In genomic region chr3:5756443-5756842, GRCh38 we compare ENCODE assay signal across 17 cellular contexts.
"Had no signal": no experiment of that assay in that cellular context is flagged by ENCODE, and none has a peak within 500 bp of the region (broad histone marks: within the 10 kb centered on the region; RNA-seq: fewer than 3 reads in every experiment).

No MANE protein-coding gene starts in this region.

- H3K9me3 ChIP-seq: right atrium auricular region, sigmoid colon, stomach, thyroid gland had no signal

- H3K4me3 ChIP-seq: coronary artery, right atrium auricular region, sigmoid colon, skin epidermis, stomach, thyroid gland had no signal

- DNase-seq: effector CD4-positive, alpha-beta T cell; endodermal cell; erythroblast; foreskin keratinocyte; mammary epithelial cell; sigmoid colon; stimulated activated CD4-positive, alpha-beta T cell treated with anti-CD3 and anti-CD28 coated beads, Interleukin-2, amount 100 ng/mL, for 24 hours; stimulated activated naive CD4-positive, alpha-beta T cell; stomach; substantia nigra; thyroid gland had no signal

- H3K36me3 ChIP-seq: right atrium auricular region, sigmoid colon, stomach, thyroid gland had no signal

- H3K4me1 ChIP-seq: foreskin keratinocyte, right atrium auricular region, sigmoid colon, stomach, thyroid gland had no signal

- H3K27me3 ChIP-seq: foreskin keratinocyte, right atrium auricular region, sigmoid colon, stomach, thyroid gland had no signal

- ATAC-seq: foreskin keratinocyte, left lobe of liver had no signal

- H3K27ac ChIP-seq: coronary artery, foreskin keratinocyte, right atrium auricular region, sigmoid colon, skin epidermis, stomach, thyroid gland had no signal

- FAIRE-seq: endothelial cell of umbilical vein, urothelium cell line had no signal
